In genomic region chr17:41404024-41404651, GRCh38 we compare ENCODE assay signal across 8 cellular contexts. TPM values are rescaled to one million over a fixed set of nuclear protein-coding genes. Genes with fewer than 3 reads are reported as not detected.
A peak's percentile ranks its signal among the peaks of the same experiment; 100 is the strongest.
DNase-seq lines count a peak whose midpoint lies in the region; FAIRE-seq and TF ChIP-seq lines count a peak whose summit lies in the region.
"Had no signal": no experiment of that assay in that cellular context is flagged by ENCODE, and none has a peak within 500 bp of the region (broad histone marks: within the 10 kb centered on the region; RNA-seq: fewer than 3 reads in every experiment).

No MANE protein-coding gene starts in this region.

- no peak overlapping the region for H3K23ac ChIP-seq in H9 (ENCODE audit: insufficient read length, low read depth, low read length)

- no peak overlapping the region for H2AFZ ChIP-seq in H9 (ENCODE audit: low read length)

- no peak overlapping the region for H3K18ac ChIP-seq in H9 (ENCODE audit: insufficient read length, low read depth, low read length)

- H3K27me3 ChIP-seq in SJSA1 (replicated peaks), result no peaks in the 10 kb centered on the region
- H3K27me3 ChIP-seq in bronchial epithelial cell (ENCODE audit: control insufficient read depth, insufficient read depth, low read length), result no peaks in the 10 kb centered on the region
- H3K27me3 ChIP-seq in H9 (ENCODE audit: insufficient read depth, low read length), result no peaks in the 10 kb centered on the region

- H2BK5ac ChIP-seq in H9 (ENCODE audit: insufficient read length, low read length), result no peak overlapping the region

- no peaks in the 10 kb centered on the region for H3K79me1 ChIP-seq in H9 (ENCODE audit: insufficient read depth, low read depth, low read length, poor library complexity, severe bottlenecking)

- H3K56ac ChIP-seq in H9 (ENCODE audit: insufficient read length, low read depth, low read length), result no peak overlapping the region

- H3K9me3 Mint-ChIP-seq in glutamatergic neuron (ENCODE audit: unreplicated experiment) (no peaks in the 10 kb centered on the region), H9 (no peaks in the 10 kb centered on the region)

- peak; percentile 94 for DNase-seq in HPDE6-E6E7 (ENCODE audit: extremely low spot score)
- peak; percentile 84 to 96 for DNase-seq in SJSA1 (ENCODE audit: low read depth in 1 of 2, low spot score in 2 of 2)
- DNase-seq in bronchial epithelial cell (ENCODE audit: low read depth), result peak; percentile 100
- peak; percentile 38 to 58 (median 38) for DNase-seq in stimulated activated CD4-positive, alpha-beta T cell treated with anti-CD3 and anti-CD28 coated beads, Interleukin-12 subunit alpha, Interleukin-12 subunit beta, amount 100 ng/mL, for 48 hours (ENCODE audit: low read depth in 2 of 3, low spot score in 1 of 3)
- no peak for DNase-seq in glutamatergic neuron
- no peak for DNase-seq in H9
- DNase-seq in coronary artery (ENCODE audit: low spot score), result no peak

- H3K4me3 ChIP-seq in SJSA1 (no peak overlapping the region), bronchial epithelial cell (ENCODE audit: low read depth, low read length) (no peak overlapping the region), coronary artery (no peak overlapping the region)

- H3K4me2 ChIP-seq in H9 (ENCODE audit: insufficient read depth, insufficient read length, low read length), result no peak overlapping the region

- no peak overlapping the region for H3K9ac ChIP-seq in H9 (ENCODE audit: extremely low read depth, insufficient read length, low read length)

- WGBS in H9 (ENCODE audit: extremely low coverage, insufficient read length, low lambda C conversion rate), result no CpG with 5 or more reads among the region's 7 CpGs

- H2AK5ac ChIP-seq in H9 (ENCODE audit: insufficient read length, low read length), result no peak overlapping the region

- H4K20me1 ChIP-seq in H9 (ENCODE audit: control insufficient read depth, insufficient read depth, insufficient read length), result no peaks in the 10 kb centered on the region

- H3K27me3 Mint-ChIP-seq in glutamatergic neuron (ENCODE audit: unreplicated experiment), result no peaks in the 10 kb centered on the region
- peaks cover 7% of the 10 kb centered on the region for H3K27me3 Mint-ChIP-seq in H9 (ENCODE audit: low read depth)

- H2BK120ac ChIP-seq in H9 (ENCODE audit: low read depth, low read length, poor library complexity, severe bottlenecking), result no peak overlapping the region

- no peak overlapping the region for H3K14ac ChIP-seq in H9 (ENCODE audit: insufficient read depth, low read length)

- no peak overlapping the region for H2BK12ac ChIP-seq in H9 (ENCODE audit: insufficient read length, low read depth, low read length)

- no peak overlapping the region for H4K5ac ChIP-seq in H9 (ENCODE audit: insufficient read length, low read depth, low read length)

- no peak overlapping the region for H2BK20ac ChIP-seq in H9 (ENCODE audit: low read depth, low read length, poor library complexity, severe bottlenecking)

- FAIRE-seq in bronchial epithelial cell (lab: Jason Lieb, UNC), result peak; percentile 96

- H3K9me3 ChIP-seq in SJSA1 (replicated peaks) (no peaks in the 10 kb centered on the region), H9 (ENCODE audit: control insufficient read depth, low read depth, low read length) (no peaks in the 10 kb centered on the region)

- H3K4me1 Mint-ChIP-seq in glutamatergic neuron (ENCODE audit: low read depth, unreplicated experiment), result peaks cover 1% of the 10 kb centered on the region
- peaks cover 4% of the 10 kb centered on the region in 2 experiments; a peak in 3 of 4 replicates for H3K4me1 Mint-ChIP-seq in H9

- H3K36me3 Mint-ChIP-seq in glutamatergic neuron (ENCODE audit: unreplicated experiment), result no peaks in the 10 kb centered on the region
- H3K36me3 Mint-ChIP-seq in H9 (ENCODE audit: insufficient read depth in 1 of 3, low read depth in 3 of 3), result no peaks in the 10 kb centered on the region

- H4K91ac ChIP-seq in H9 (ENCODE audit: insufficient read length, low read depth, low read length), result no peak overlapping the region

- no peaks in the 10 kb centered on the region for H3K23me2 ChIP-seq in H9 (ENCODE audit: insufficient read length, low read depth, low read length, poor library complexity, severe bottlenecking)

- H2BK15ac ChIP-seq in H9 (ENCODE audit: low read depth, low read length), result no peak overlapping the region

- H3K79me2 ChIP-seq in H9 (ENCODE audit: insufficient read depth, low read length), result no peaks in the 10 kb centered on the region

- peak overlapping the region; percentile 64 for H3K27ac ChIP-seq in SJSA1
- H3K27ac ChIP-seq in H9 (ENCODE audit: insufficient read length, low read depth, low read length), result no peak overlapping the region
- no peak overlapping the region for H3K27ac ChIP-seq in coronary artery

- peaks cover 33% of the 10 kb centered on the region for H3K4me1 ChIP-seq in SJSA1 (replicated peaks)
- H3K4me1 ChIP-seq in H9 (ENCODE audit: insufficient read depth, low read length), result 0 out of 2 replicates have a peak, but pooled peaks cover 2% of the 10 kb centered on the region

- H3K36me3 ChIP-seq in SJSA1, result no peaks in the 10 kb centered on the region
- H3K36me3 ChIP-seq in bronchial epithelial cell (ENCODE audit: control insufficient read depth, insufficient read depth, low read length), result no peaks in the 10 kb centered on the region

- no peak overlapping the region for H3T11ph ChIP-seq in H9 (ENCODE audit: low read length)

- H3K4me3 Mint-ChIP-seq in glutamatergic neuron (ENCODE audit: unreplicated experiment) (no peak overlapping the region), H9 (no peak overlapping the region)

- TF ChIP-seq CTCF in bronchial epithelial cell (IDR thresholded peaks at IDR 0.05; ENCODE audit: insufficient read depth, low read length, severe bottlenecking) (no peak), glutamatergic neuron (IDR thresholded peaks at IDR 0.05; ENCODE audit: partially characterized antibody, unreplicated experiment) (no peak), H9 (conservative IDR thresholded peaks at IDR 0.05) (no peak), coronary artery (IDR thresholded peaks at IDR 0.05) (no peak)

- H3K27ac Mint-ChIP-seq in glutamatergic neuron (ENCODE audit: unreplicated experiment) (no peak overlapping the region), H9 (peak overlapping the region in 1 of 3 experiments; percentile 10; a peak in 1 of 7 replicates)

- no peak overlapping the region for H3K4ac ChIP-seq in H9 (ENCODE audit: low read depth, low read length)

- no peak overlapping the region for H4K8ac ChIP-seq in H9 (replicated peaks; ENCODE audit: insufficient read length, low read depth, low read length)

RNA-seq across cellular contexts. Expression of gene KRT31, which starts 6.7 kb away (rescaled TPM):
- total RNA-seq in SJSA1 (2014; rRNA removed; shearing (Covaris generic)), result not detected in 2 replicates
- total RNA-seq in bronchial epithelial cell (0.26 TPM in 1 of 2 replicates, not detected in the other), glutamatergic neuron (ENCODE audit: unreplicated experiment) (not detected), H9 (2021) (not detected in 2 replicates)

RNA-seq across cellular contexts. Expression of gene KRT37, which starts 20.2 kb away (rescaled TPM):
- total RNA-seq in SJSA1 (2014; rRNA removed; shearing (Covaris generic)), result not detected in 2 replicates
- total RNA-seq in bronchial epithelial cell (not detected in 2 replicates), glutamatergic neuron (ENCODE audit: unreplicated experiment) (not detected), H9 (2021) (not detected in 2 replicates)
- total RNA-seq: skeletal muscle tissue had no signal

RNA-seq across cellular contexts. Expression of gene KRT34, which starts 22.0 kb away (rescaled TPM):
- 0.84 and 1.6 TPM in 2 replicates for total RNA-seq in SJSA1 (2014; rRNA removed; shearing (Covaris generic))
- 0.26 and 0.53 TPM in 2 replicates for total RNA-seq in bronchial epithelial cell
- not detected for total RNA-seq in glutamatergic neuron (ENCODE audit: unreplicated experiment)
- not detected in 2 replicates for total RNA-seq in H9 (2021)
- total RNA-seq: skeletal muscle tissue had no signal

RNA-seq across cellular contexts. Expression of gene KRT33B, which starts 34.5 kb away (rescaled TPM):
- total RNA-seq in SJSA1 (2014; rRNA removed; shearing (Covaris generic)), result 0.21 and 0.72 TPM in 2 replicates
- total RNA-seq in bronchial epithelial cell, result 0.79 and 1.7 TPM in 2 replicates
- total RNA-seq in glutamatergic neuron (ENCODE audit: unreplicated experiment), result 0.61 TPM
- total RNA-seq in H9 (2021), result not detected in 2 replicates
- total RNA-seq: skeletal muscle tissue had no signal

RNA-seq across cellular contexts. Expression of gene KRT38, which starts 36.6 kb away (rescaled TPM):
- not detected in 2 replicates for total RNA-seq in SJSA1 (2014; rRNA removed; shearing (Covaris generic))
- not detected in 2 replicates for total RNA-seq in bronchial epithelial cell
- not detected for total RNA-seq in glutamatergic neuron (ENCODE audit: unreplicated experiment)
- total RNA-seq in H9 (2021), result not detected in 2 replicates
- total RNA-seq: skeletal muscle tissue had no signal

Comparison
In these comparisons a context has a peak if more than half of its experiments do, and no peak if none do; other contexts are left out.
1. DNase-seq: peak in HPDE6-E6E7 (single experiment), SJSA1 (2 of 2), bronchial epithelial cell (single experiment) and stimulated activated CD4-positive, alpha-beta T cell treated with anti-CD3 and anti-CD28 coated beads, Interleukin-12 subunit alpha, Interleukin-12 subunit beta, amount 100 ng/mL, for 48 hours (3 of 3); none in glutamatergic neuron (single experiment), H9 (single experiment) and coronary artery (single experiment).